In the genomic region with DNA sequence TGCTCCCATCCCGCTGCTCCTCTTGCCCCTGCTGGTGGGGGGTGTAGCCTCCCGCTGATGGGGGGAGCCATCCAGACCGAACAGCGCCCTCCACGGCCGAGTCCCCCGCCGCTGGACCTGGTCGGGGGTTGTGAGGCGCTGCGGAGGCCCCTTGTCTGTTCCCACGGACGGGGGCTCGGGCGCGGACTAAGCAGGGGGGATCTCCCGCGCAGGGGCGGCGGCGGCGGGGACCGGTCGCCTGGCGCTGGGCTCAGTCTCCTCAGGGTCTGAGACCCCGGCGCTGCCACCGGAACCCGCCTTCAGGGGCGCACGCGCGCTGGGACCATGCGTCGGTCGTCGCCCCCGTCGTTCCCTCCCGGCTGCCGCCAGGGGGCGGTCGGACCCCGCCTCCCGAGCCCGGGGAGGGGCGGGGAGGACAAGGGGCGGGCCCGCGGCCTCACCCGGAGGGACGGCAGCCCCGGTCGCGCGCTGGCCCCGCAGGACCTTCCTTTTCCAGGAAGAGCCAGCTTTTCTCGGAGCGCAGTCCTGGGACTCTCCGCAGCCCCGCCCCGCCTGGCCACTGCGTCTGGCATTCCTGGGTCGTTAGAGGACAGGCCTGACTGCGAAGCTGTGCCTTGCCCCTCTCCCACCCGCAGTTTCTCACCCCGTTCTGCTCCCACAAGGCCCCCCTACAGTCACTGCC, we compare ENCODE assay signal across 1 cellular context.
A peak's percentile ranks its signal among the peaks of the same experiment; 100 is the strongest.
TF ChIP-seq lines count a peak whose summit lies in the region.

No MANE protein-coding gene starts in this region.

TF ChIP-seq in A549, 52 proteins besides CTCF, POLR2A, EP300 and RAD21 (continued from another document):
- no peak for TF ChIP-seq EHF (CRISPR knock-in tag; IDR thresholded peaks at IDR 0.05)
- TF ChIP-seq HOXA7 (CRISPR knock-in tag; IDR thresholded peaks at IDR 0.05): no peak
- TF ChIP-seq ZNF302 (CRISPR knock-in tag; IDR thresholded peaks at IDR 0.05): no peak
- TF ChIP-seq ZFP36 (IDR thresholded peaks at IDR 0.05; ENCODE audit: borderline replicate concordance, partially characterized antibody): no peak
- no peak for TF ChIP-seq CHD2 (IDR thresholded peaks at IDR 0.05; ENCODE audit: low read length, partially characterized antibody)
- no peak for TF ChIP-seq POLR2AphosphoS2 (conservative IDR thresholded peaks at IDR 0.05; ENCODE audit: low read length)
- TF ChIP-seq, protein P1, sequence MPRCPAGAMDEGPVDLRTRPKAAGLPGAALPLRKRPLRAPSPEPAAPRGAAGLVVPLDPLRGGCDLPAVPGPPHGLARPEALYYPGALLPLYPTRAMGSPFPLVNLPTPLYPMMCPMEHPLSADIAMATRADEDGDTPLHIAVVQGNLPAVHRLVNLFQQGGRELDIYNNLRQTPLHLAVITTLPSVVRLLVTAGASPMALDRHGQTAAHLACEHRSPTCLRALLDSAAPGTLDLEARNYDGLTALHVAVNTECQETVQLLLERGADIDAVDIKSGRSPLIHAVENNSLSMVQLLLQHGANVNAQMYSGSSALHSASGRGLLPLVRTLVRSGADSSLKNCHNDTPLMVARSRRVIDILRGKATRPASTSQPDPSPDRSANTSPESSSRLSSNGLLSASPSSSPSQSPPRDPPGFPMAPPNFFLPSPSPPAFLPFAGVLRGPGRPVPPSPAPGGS (IDR thresholded peaks at IDR 0.05): 0 out of 3 replicates have a peak, but pooled peaks have one; percentile 50
- no peak for TF ChIP-seq CBX2 (IDR thresholded peaks at IDR 0.05; ENCODE audit: borderline replicate concordance, low read depth)
- no peak for TF ChIP-seq CHD4 (IDR thresholded peaks at IDR 0.05; ENCODE audit: borderline replicate concordance)
- TF ChIP-seq, protein P2, sequence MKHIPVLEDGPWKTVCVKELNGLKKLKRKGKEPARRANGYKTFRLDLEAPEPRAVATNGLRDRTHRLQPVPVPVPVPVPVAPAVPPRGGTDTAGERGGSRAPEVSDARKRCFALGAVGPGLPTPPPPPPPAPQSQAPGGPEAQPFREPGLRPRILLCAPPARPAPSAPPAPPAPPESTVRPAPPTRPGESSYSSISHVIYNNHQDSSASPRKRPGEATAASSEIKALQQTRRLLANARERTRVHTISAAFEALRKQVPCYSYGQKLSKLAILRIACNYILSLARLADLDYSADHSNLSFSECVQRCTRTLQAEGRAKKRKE (CRISPR knock-in tag; IDR thresholded peaks at IDR 0.05; ENCODE audit: low read depth): no peak
- no peak for TF ChIP-seq EHMT2 (IDR thresholded peaks at IDR 0.05; ENCODE audit: low read depth)
- peak; percentile 80 for TF ChIP-seq SMC3 (IDR thresholded peaks at IDR 0.05)
- TF ChIP-seq TFCP2L1 (CRISPR knock-in tag; IDR thresholded peaks at IDR 0.05): no peak
- no peak for TF ChIP-seq HOXB13 (CRISPR knock-in tag; IDR thresholded peaks at IDR 0.05; ENCODE audit: low read depth)
- TF ChIP-seq RFX5 (IDR thresholded peaks at IDR 0.05): no peak
- no peak for TF ChIP-seq ESRRA (IDR thresholded peaks at IDR 0.05; ENCODE audit: borderline replicate concordance, low read length)
- no peak for TF ChIP-seq RARB (CRISPR knock-in tag; IDR thresholded peaks at IDR 0.05)
- TF ChIP-seq, protein P3, sequence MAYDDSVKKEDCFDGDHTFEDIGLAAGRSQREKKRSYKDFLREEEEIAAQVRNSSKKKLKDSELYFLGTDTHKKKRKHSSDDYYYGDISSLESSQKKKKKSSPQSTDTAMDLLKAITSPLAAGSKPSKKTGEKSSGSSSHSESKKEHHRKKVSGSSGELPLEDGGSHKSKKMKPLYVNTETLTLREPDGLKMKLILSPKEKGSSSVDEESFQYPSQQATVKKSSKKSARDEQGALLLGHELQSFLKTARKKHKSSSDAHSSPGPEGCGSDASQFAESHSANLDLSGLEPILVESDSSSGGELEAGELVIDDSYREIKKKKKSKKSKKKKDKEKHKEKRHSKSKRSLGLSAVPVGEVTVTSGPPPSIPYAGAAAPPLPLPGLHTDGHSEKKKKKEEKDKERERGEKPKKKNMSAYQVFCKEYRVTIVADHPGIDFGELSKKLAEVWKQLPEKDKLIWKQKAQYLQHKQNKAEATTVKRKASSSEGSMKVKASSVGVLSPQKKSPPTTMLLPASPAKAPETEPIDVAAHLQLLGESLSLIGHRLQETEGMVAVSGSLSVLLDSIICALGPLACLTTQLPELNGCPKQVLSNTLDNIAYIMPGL (CRISPR knock-in tag; IDR thresholded peaks at IDR 0.05; ENCODE audit: borderline replicate concordance): no peak; the same call in 1 of the 2 replicates
- peak; percentile 93 for TF ChIP-seq MAZ (IDR thresholded peaks at IDR 0.05; ENCODE audit: borderline replicate concordance, low read depth, low read length)
